12 cellular contexts compared by ENCODE assay signal in the genomic region with DNA sequence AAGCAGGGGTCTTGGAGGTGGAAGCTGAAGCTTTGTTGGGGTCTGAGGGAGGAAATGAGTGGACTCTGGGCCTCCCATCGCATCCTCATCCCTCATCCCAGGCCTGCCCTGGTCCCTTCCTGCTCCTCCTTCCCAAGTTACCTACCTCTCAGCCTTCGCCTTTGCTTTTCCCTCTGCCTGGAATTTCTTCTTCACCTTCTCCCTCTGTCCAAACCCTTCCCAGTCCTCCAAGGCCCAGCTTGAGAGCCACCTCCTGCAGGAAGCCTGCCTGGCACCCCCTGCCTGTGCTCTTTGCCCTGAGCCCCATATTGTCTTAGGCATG. TPM values are rescaled to one million over a fixed set of nuclear protein-coding genes. Genes with fewer than 3 reads are reported as not detected.
DNase-seq lines count a peak whose midpoint lies in the region; ATAC-seq and TF ChIP-seq lines count a peak whose summit lies in the region.
"Had no signal": no experiment of that assay in that cellular context is flagged by ENCODE, and none has a peak within 500 bp of the region (broad histone marks: within the 10 kb centered on the region; RNA-seq: fewer than 3 reads in every experiment).

No MANE protein-coding gene starts in this region.

- DNase-seq in left ventricle myocardium inferior, result no peak
- DNase-seq in left ventricle myocardium superior, result no peak
- DNase-seq in islet precursor cell, result peak; percentile 50
- peak; percentile 40 for DNase-seq in ureter (ENCODE audit: low spot score)
- DNase-seq: NCI-H1048; NCI-H510A; occipital lobe; stimulated activated naive CD4-positive, alpha-beta T cell treated with Interleukin-2 at 50 U/mL for 16 hours had no signal

- no peak for ATAC-seq in left ventricle myocardium superior
- no peak for ATAC-seq in GM18519 (IDR thresholded peaks at IDR 0.05; ENCODE audit: low FRiP score, unreplicated experiment)
- no peak for ATAC-seq in GM18520 (IDR thresholded peaks at IDR 0.05; ENCODE audit: unreplicated experiment)

- H3K4me3 ChIP-seq in left ventricle myocardium inferior, result no peak overlapping the region

- H3K9me3 ChIP-seq in left ventricle myocardium inferior (replicated peaks), result no peaks in the 10 kb centered on the region

- no peaks in the 10 kb centered on the region for H3K36me3 ChIP-seq in left ventricle myocardium inferior

- intact Hi-C loops in left ventricle myocardium inferior (cut with micrococcal nuclease), result no loop called here
- intact Hi-C loops in left ventricle myocardium superior (cut with micrococcal nuclease), result no loop called here

- peak overlapping the region; percentile 99 for H3K27ac ChIP-seq in left ventricle myocardium inferior (replicated peaks)
- H3K27ac ChIP-seq: HL-60 had no signal

- H3K4me1 ChIP-seq in left ventricle myocardium inferior, result peaks cover 45% of the 10 kb centered on the region

- peaks cover 12% of the 10 kb centered on the region for H3K27me3 ChIP-seq in left ventricle myocardium inferior (ENCODE audit: low read depth)

- no peak for TF ChIP-seq CTCF in left ventricle myocardium inferior (IDR thresholded peaks at IDR 0.05; ENCODE audit: borderline replicate concordance)

RNA-seq across cellular contexts. Expression of gene NUDT8, which starts 2.1 kb away (rescaled TPM):
- total RNA-seq in left ventricle myocardium inferior, result 102 TPM
- total RNA-seq in left ventricle myocardium superior, result 106 TPM
- total RNA-seq in ureter, result 6.9 TPM

RNA-seq across cellular contexts. Expression of gene TBX10, which starts 7.7 kb away (rescaled TPM):
- total RNA-seq in left ventricle myocardium inferior, result 0.14 TPM
- total RNA-seq in left ventricle myocardium superior, result 0.37 TPM
- total RNA-seq in ureter, result not detected
- total RNA-seq: cerebellum, occipital lobe had no signal

RNA-seq across cellular contexts. Expression of gene ACY3, which starts 18.7 kb away (rescaled TPM):
- not detected for total RNA-seq in left ventricle myocardium inferior
- not detected for total RNA-seq in left ventricle myocardium superior
- total RNA-seq in ureter, result 0.29 TPM

RNA-seq across cellular contexts. Expression of gene NDUFV1, which starts 25.1 kb away (rescaled TPM):
- total RNA-seq in left ventricle myocardium inferior (640 TPM), left ventricle myocardium superior (768 TPM), ureter (199 TPM)

RNA-seq across cellular contexts. Expression of gene ALDH3B2, which starts 42.6 kb away (rescaled TPM):
- total RNA-seq in left ventricle myocardium inferior (not detected), left ventricle myocardium superior (not detected), ureter (85.9 TPM)
- total RNA-seq: cerebellum, occipital lobe had no signal

Comparison
In these comparisons a context has a peak if more than half of its experiments do, and no peak if none do; other contexts are left out.
1. DNase-seq: peak in islet precursor cell (single experiment) and ureter (single experiment); none in left ventricle myocardium inferior (single experiment) and left ventricle myocardium superior (single experiment).
2. RNA of gene NUDT8, which starts 2.1 kb away (total RNA-seq): 106 TPM in left ventricle myocardium superior (single experiment) and 102 TPM in left ventricle myocardium inferior (single experiment); 6.9 TPM in ureter (single experiment); every median in the first group is over 10 times any median in the second.